ENCODE assay signal across 36 cellular contexts in the genomic region with DNA sequence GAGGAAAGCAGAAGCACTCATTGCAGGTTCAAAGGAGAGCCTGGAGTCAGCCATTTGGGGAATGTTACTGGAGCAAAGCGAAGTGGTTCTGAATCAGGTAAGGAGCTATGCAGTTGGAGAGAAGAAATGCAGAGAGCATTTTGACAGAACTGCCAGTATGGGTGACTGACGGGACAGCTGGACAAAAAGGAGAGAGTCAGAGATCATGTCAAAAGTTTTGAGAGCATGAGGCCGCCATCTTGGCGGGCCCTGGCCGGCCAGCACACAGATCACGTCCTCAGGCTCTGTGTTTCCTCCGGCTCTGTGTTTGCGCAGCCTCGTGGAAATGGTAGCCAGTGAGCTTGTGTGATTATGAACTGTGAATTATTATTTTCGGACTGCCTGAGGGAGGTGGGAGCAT.
"Had no signal": no experiment of that assay in that cellular context is flagged by ENCODE, and none has a peak within 500 bp of the region (broad histone marks: within the 10 kb centered on the region; RNA-seq: fewer than 3 reads in every experiment).

No MANE protein-coding gene starts in this region.

- H3K4me1 Mint-ChIP-seq: activated B cell treated with CpG ODN at 0.5 μM for 24 hours; activated CD4-positive, alpha-beta T cell treated with anti-CD3 and anti-CD28 coated beads, Interleukin-2, amount 10 ng/mL, durations not matched to agents 24 days and 14 days; activated T-helper 17 cell treated with anti-CD3 and anti-CD28 coated beads, Interleukin-2, amount 50 U/mL, for 72 hours had no signal

- H3K9me3 ChIP-seq: adrenal gland, body of pancreas, breast epithelium had no signal

- H3K27ac Mint-ChIP-seq: activated B cell treated with CpG ODN at 0.5 μM for 24 hours; activated CD4-positive, alpha-beta memory T cell treated with anti-CD3 and anti-CD28 coated beads for 36 hours; activated CD4-positive, alpha-beta T cell treated with anti-CD3 and anti-CD28 coated beads, Interleukin-2, amount 10 ng/mL, durations not matched to agents 24 days and 14 days; activated CD8-positive, alpha-beta T cell treated with anti-CD3 and anti-CD28 coated beads for 36 hours; activated naive CD4-positive, alpha-beta T cell treated with anti-CD3 and anti-CD28 coated beads for 36 hours; activated naive CD4-positive, alpha-beta T cell treated with anti-CD3 and anti-CD28 coated beads, Interleukin-2, amount 50 U/mL, for 72 hours; activated naive CD8-positive, alpha-beta T cell treated with anti-CD3 and anti-CD28 coated beads for 36 hours; activated T-cell treated with anti-CD3 and anti-CD28 coated beads, Interleukin-2, amount 50 U/mL, for 72 hours; activated T-helper 1 cell treated with anti-CD3 and anti-CD28 coated beads, Interleukin-12 subunit alpha, Interleukin-12 subunit beta, Interleukin-2, Interleukin-4 antibody, amounts not matched to agents 30 ng/mL and 10 ng/mL and 1 ng/mL, durations not matched to agents 14 hours and 24 hours and 36 hours; activated T-helper 17 cell treated with anti-CD3 and anti-CD28 coated beads, Interleukin-2, amount 50 U/mL, for 72 hours; T-helper 1 cell treated with Interleukin-12 subunit alpha and Interleukin-12 subunit beta and Interleukin-4 antibody, amounts not matched to agents 30 μg/mL and 1 μg/mL, for 36 hours; T-helper 2 cell treated with Interferon-gamma antibody and Interleukin-4, amounts not matched to agents 5 μg/mL and 100 μg/mL, for 36 hours had no signal

- H3K27me3 ChIP-seq: adrenal gland, body of pancreas, brain microvascular endothelial cell, breast epithelium had no signal

- DNase-seq: activated B cell treated with CpG ODN at 0.5 μM for 24 hours; activated CD4-positive, alpha-beta memory T cell treated with anti-CD3 and anti-CD28 coated beads for 36 hours; activated CD4-positive, alpha-beta T cell treated with anti-CD3 and anti-CD28 coated beads for 4 hours; activated CD4-positive, alpha-beta T cell treated with anti-CD3 and anti-CD28 coated beads, Interleukin-2, amount 10 ng/mL, durations not matched to agents 24 days and 14 days; activated CD4-positive, alpha-beta T cell treated with anti-CD3 and anti-CD28 coated beads, Interleukin-2, amount 50 U/mL, for 1 hour; activated CD4-positive, alpha-beta T cell treated with anti-CD3 and anti-CD28 coated beads, Interleukin-2, amount 50 U/mL, for 4 hours; activated CD4-positive, CD25-positive, alpha-beta regulatory T cell treated with anti-CD3 and anti-CD28 coated beads, Interleukin-2, amount 50 U/mL, for 72 hours; activated CD8-positive, alpha-beta memory T cell treated with anti-CD3 and anti-CD28 coated beads, Interleukin-2, amount 50 U/mL, for 4 hours; activated CD8-positive, alpha-beta T cell treated with anti-CD3 and anti-CD28 coated beads for 36 hours; activated effector memory CD4-positive, alpha-beta T cell treated with anti-CD3 and anti-CD28 coated beads, Interleukin-2, amount 50 U/mL, for 16 hours; activated gamma-delta T cell treated with Interleukin-2 at 50 U/mL for 16 hours; activated naive CD4-positive, alpha-beta T cell; activated naive CD4-positive, alpha-beta T cell treated with anti-CD3 and anti-CD28 coated beads for 36 hours; activated naive CD4-positive, alpha-beta T cell treated with anti-CD3 and anti-CD28 coated beads, Interleukin-2, amount 50 U/mL, for 16 hours; activated naive CD8-positive, alpha-beta T cell treated with anti-CD3 and anti-CD28 coated beads for 36 hours; activated T-cell treated with anti-CD3 and anti-CD28 coated beads for 4 hours; activated T-cell treated with anti-CD3 and anti-CD28 coated beads, Interleukin-2, amount 50 U/mL, for 1 hour; activated T-cell treated with anti-CD3 and anti-CD28 coated beads, Interleukin-2, amount 50 U/mL, for 72 hours; amniotic stem cell; aorta; body of pancreas; brain microvascular endothelial cell; central memory CD4-positive, alpha-beta T cell; T-helper 1 cell; T-helper 2 cell; T-helper 9 cell had no signal

- H3K36me3 ChIP-seq: adrenal gland, brain microvascular endothelial cell, breast epithelium had no signal

- H3K4me3 Mint-ChIP-seq: activated B cell treated with CpG ODN at 0.5 μM for 24 hours; activated CD4-positive, alpha-beta memory T cell treated with anti-CD3 and anti-CD28 coated beads for 36 hours; activated CD4-positive, alpha-beta T cell treated with anti-CD3 and anti-CD28 coated beads, Interleukin-2, amount 10 ng/mL, durations not matched to agents 24 days and 14 days; activated CD8-positive, alpha-beta T cell treated with anti-CD3 and anti-CD28 coated beads for 36 hours; activated naive CD4-positive, alpha-beta T cell treated with anti-CD3 and anti-CD28 coated beads for 36 hours; activated naive CD8-positive, alpha-beta T cell treated with anti-CD3 and anti-CD28 coated beads for 36 hours; activated T-cell treated with anti-CD3 and anti-CD28 coated beads, Interleukin-2, amount 50 U/mL, for 72 hours; activated T-helper 1 cell treated with anti-CD3 and anti-CD28 coated beads, Interleukin-12 subunit alpha, Interleukin-12 subunit beta, Interleukin-2, Interleukin-4 antibody, amounts not matched to agents 30 ng/mL and 10 ng/mL and 1 ng/mL, durations not matched to agents 14 hours and 24 hours and 36 hours; activated T-helper 17 cell treated with anti-CD3 and anti-CD28 coated beads, Interleukin-2, amount 50 U/mL, for 72 hours; T-helper 1 cell treated with Interleukin-12 subunit alpha and Interleukin-12 subunit beta and Interleukin-4 antibody, amounts not matched to agents 30 μg/mL and 1 μg/mL, for 36 hours; T-helper 2 cell treated with Interferon-gamma antibody and Interleukin-4, amounts not matched to agents 5 μg/mL and 100 μg/mL, for 36 hours had no signal

- FAIRE-seq: astrocyte, TTC549 had no signal

- H3K27me3 Mint-ChIP-seq: activated B cell treated with CpG ODN at 0.5 μM for 24 hours; activated CD4-positive, alpha-beta T cell treated with anti-CD3 and anti-CD28 coated beads, Interleukin-2, amount 10 ng/mL, durations not matched to agents 24 days and 14 days; activated naive CD8-positive, alpha-beta T cell treated with anti-CD3 and anti-CD28 coated beads for 36 hours had no signal

- H3K4me3 ChIP-seq: adrenal gland, body of pancreas, breast epithelium had no signal

- H3K36me3 Mint-ChIP-seq: activated CD4-positive, alpha-beta memory T cell treated with anti-CD3 and anti-CD28 coated beads for 36 hours; activated naive CD8-positive, alpha-beta T cell treated with anti-CD3 and anti-CD28 coated beads for 36 hours had no signal

- ATAC-seq: activated CD8-positive, alpha-beta T cell treated with anti-CD3 and anti-CD28 coated beads for 36 hours; activated naive CD4-positive, alpha-beta T cell treated with anti-CD3 and anti-CD28 coated beads, Interleukin-2, amount 50 U/mL, for 72 hours; activated T-cell treated with anti-CD3 and anti-CD28 coated beads, Interleukin-2, amount 50 U/mL, for 72 hours; activated T-helper 17 cell treated with anti-CD3 and anti-CD28 coated beads, Interleukin-2, amount 50 U/mL, for 72 hours; body of pancreas had no signal

- H3K4me1 ChIP-seq: adrenal gland, body of pancreas had no signal

- H3K27ac ChIP-seq: adrenal gland, body of pancreas, brain microvascular endothelial cell, breast epithelium, VCaP had no signal
